ENCODE assay signal across 8 cellular contexts in the genomic region with DNA sequence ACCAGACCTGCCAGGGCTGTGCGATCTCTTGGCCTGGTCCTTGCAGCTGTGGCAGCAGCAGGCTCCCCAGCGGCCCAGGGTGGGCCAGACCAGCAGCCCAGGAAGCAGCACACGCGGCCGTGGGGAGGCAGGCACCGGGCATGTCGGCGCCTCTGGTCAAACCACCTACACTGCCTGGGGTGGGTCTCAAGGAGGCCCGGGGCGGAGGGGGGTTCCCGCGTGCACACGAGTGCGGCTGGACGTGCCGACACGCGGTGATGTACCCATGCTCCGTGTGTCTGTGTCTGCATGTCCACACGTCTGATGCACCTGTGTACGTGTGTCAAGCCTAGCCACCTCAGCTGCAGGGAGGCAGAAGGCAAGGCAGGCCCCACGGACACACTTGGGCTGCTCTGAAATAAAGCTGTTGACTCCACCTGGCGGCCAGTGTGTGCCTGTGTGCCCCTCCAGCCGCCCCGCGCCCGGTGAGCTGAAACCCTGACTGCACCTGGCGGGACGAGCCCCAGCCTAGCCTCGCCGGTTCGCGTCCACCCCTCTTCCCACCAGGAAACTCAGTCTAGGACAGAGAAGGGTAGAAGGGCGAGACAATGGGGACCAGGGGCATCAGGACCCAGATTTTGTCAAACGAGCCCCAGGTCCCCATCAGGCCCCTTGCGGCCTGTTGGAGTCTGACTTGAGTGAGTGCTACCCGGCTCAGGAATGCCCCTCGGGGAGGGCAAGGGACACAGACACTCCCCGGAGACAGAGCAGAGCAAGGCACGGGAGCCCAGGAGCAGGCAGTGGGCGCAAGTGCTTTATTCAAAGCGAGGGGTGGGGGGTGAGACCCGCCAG. TPM values are rescaled to one million over a fixed set of nuclear protein-coding genes. Genes with fewer than 3 reads are reported as not detected.
A peak's percentile ranks its signal among the peaks of the same experiment; 100 is the strongest.
DNase-seq lines count a peak whose midpoint lies in the region; ATAC-seq and TF ChIP-seq lines count a peak whose summit lies in the region.

No MANE protein-coding gene starts in this region.

- no peak overlapping the region for H3K4me2 ChIP-seq in hepatocyte

- no peak overlapping the region for H2AFZ ChIP-seq in hepatocyte

- no peaks in the 10 kb centered on the region for H3K79me2 ChIP-seq in hepatocyte

- no peak overlapping the region for H3K27ac ChIP-seq in hepatocyte

- H3K36me3 ChIP-seq in hepatocyte (replicated peaks; ENCODE audit: insufficient read depth, low read depth): no peaks in the 10 kb centered on the region

- H3K9me3 ChIP-seq in hepatocyte (ENCODE audit: low read depth): no peaks in the 10 kb centered on the region

- TF ChIP-seq CTCF in GM12873 (IDR thresholded peaks at IDR 0.05; ENCODE audit: insufficient read depth, low read depth, low read length, missing control alignments) (peak; percentile 68), hepatocyte (IDR thresholded peaks at IDR 0.05; ENCODE audit: poor library complexity) (peak; percentile 62)

- no peak for ATAC-seq in HG03175 (IDR thresholded peaks at IDR 0.05; ENCODE audit: unreplicated experiment)

- no peaks in the 10 kb centered on the region for H3K4me1 ChIP-seq in hepatocyte (ENCODE audit: insufficient read depth)

- H3K4me3 ChIP-seq in hepatocyte: no peak overlapping the region

- no peaks in the 10 kb centered on the region for H4K20me1 ChIP-seq in hepatocyte (ENCODE audit: insufficient read depth, poor library complexity, severe bottlenecking)

- WGBS in hepatocyte (ENCODE audit: low lambda C conversion rate, missing lambda C conversion rate): 56% methylated on average over 42 of the region's 43 CpGs

- DNase-seq in NCI-H1092 (lab: John Stamatoyannopoulos, UW): peak; percentile 38
- peak; percentile 92 for DNase-seq in SW480 (ENCODE audit: low spot score)
- DNase-seq in amniotic epithelial cell (ENCODE audit: low read depth): peak; percentile 62
- DNase-seq in hepatocyte (ENCODE audit: low spot score): peak; percentile 83
- DNase-seq in stimulated activated CD4-positive, alpha-beta T cell treated with anti-CD3 and anti-CD28 coated beads, Interleukin-1b, Interleukin-23, amount 100 ng/mL, for 24 hours (ENCODE audit: low read depth in 4 of 4, low spot score in 1 of 4): peak in 3 of 4 experiments; percentile 37 to 53 (median 43)
- no peak for DNase-seq in DMS114 treated with DMSO at 0.1 percent for 48 hours (lab: John Stamatoyannopoulos, UW; ENCODE audit: unreplicated experiment)

- H3K9me2 ChIP-seq in hepatocyte (replicated peaks; ENCODE audit: insufficient read depth): no peaks in the 10 kb centered on the region

- no peaks in the 10 kb centered on the region for H3K27me3 ChIP-seq in hepatocyte

RNA-seq across cellular contexts. Expression of gene SCNN1D, which starts 11.6 kb away (rescaled TPM):
- total RNA-seq in hepatocyte: 1.0 and 1.8 TPM in 2 replicates
- 3.5 and 3.9 TPM in 2 replicates for polyA plus RNA-seq in hepatocyte

RNA-seq across cellular contexts. Expression of gene ACAP3, which starts 15.9 kb away (rescaled TPM):
- 50.9 and 56.0 TPM in 2 replicates for total RNA-seq in hepatocyte
- 87.1 and 108 TPM in 2 replicates for polyA plus RNA-seq in hepatocyte

RNA-seq across cellular contexts. Expression of gene PUSL1, which starts 16.6 kb away (rescaled TPM):
- 27.7 and 36.2 TPM in 2 replicates for total RNA-seq in hepatocyte
- 27.4 and 37.2 TPM in 2 replicates for polyA plus RNA-seq in hepatocyte

RNA-seq across cellular contexts. Expression of gene UBE2J2, which starts 18.2 kb away (rescaled TPM):
- 31.3 and 31.7 TPM in 2 replicates for total RNA-seq in hepatocyte
- polyA plus RNA-seq in hepatocyte: 66.7 and 81.0 TPM in 2 replicates

RNA-seq across cellular contexts. Expression of gene INTS11, which starts 32.6 kb away (rescaled TPM):
- 72.1 and 80.6 TPM in 2 replicates for total RNA-seq in hepatocyte
- polyA plus RNA-seq in hepatocyte: 73.7 and 80.4 TPM in 2 replicates
